8 cellular contexts compared by ENCODE assay signal in the genomic region with DNA sequence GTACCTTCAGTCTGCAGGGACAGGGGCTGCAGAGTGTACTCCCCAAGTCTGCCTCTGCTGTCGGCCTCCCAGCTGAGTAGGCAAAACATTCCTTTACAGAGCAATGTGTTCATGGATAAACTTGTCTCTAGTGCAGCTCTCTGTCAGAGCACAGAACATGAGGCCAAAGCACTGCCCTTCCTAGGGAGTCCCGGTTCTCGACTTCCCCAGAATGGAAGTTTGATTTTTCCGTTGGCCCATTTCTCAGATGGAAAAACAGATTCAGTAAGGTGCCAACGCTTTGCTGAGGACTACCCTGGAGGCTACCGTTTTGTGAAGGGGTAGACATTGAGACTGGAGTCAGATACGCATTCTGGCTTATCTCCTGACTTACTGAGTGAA. TPM values are rescaled to one million over a fixed set of nuclear protein-coding genes. Genes with fewer than 3 reads are reported as not detected.
DNase-seq lines count a peak whose midpoint lies in the region; ATAC-seq and TF ChIP-seq lines count a peak whose summit lies in the region.

No MANE protein-coding gene starts in this region.

- H3K4me1 Mint-ChIP-seq in activated naive CD8-positive, alpha-beta T cell treated with anti-CD3 and anti-CD28 coated beads, Interleukin-2, amount 50 U/mL, for 24 hours = peaks cover 53% of the 10 kb centered on the region

- DNase-seq in activated naive CD8-positive, alpha-beta T cell treated with anti-CD3 and anti-CD28 coated beads, Interleukin-2, amount 50 U/mL, for 24 hours = no peak
- DNase-seq in kidney epithelial cell (ENCODE audit: low read depth) = no peak
- no peak for DNase-seq in thoracic aorta (ENCODE audit: low spot score)
- DNase-seq in epidermal melanocyte (ENCODE audit: insufficient read length, low spot score) = no peak
- no peak for DNase-seq in substantia nigra (lab: John Stamatoyannopoulos, UW)

- no peak for TF ChIP-seq CTCF in kidney epithelial cell (IDR thresholded peaks at IDR 0.05; ENCODE audit: insufficient read depth, low read length, poor library complexity, severe bottlenecking)
- TF ChIP-seq CTCF in thoracic aorta (IDR thresholded peaks at IDR 0.05) = no peak

- H3K27ac Mint-ChIP-seq in activated naive CD8-positive, alpha-beta T cell treated with anti-CD3 and anti-CD28 coated beads, Interleukin-2, amount 50 U/mL, for 24 hours = peak overlapping the region; percentile 86

- H3K9me3 Mint-ChIP-seq in activated naive CD8-positive, alpha-beta T cell treated with anti-CD3 and anti-CD28 coated beads, Interleukin-2, amount 50 U/mL, for 24 hours = peaks cover 6% of the 10 kb centered on the region

- no peaks in the 10 kb centered on the region for H3K9me3 ChIP-seq in thoracic aorta

- no peaks in the 10 kb centered on the region for H3K27me3 Mint-ChIP-seq in activated naive CD8-positive, alpha-beta T cell treated with anti-CD3 and anti-CD28 coated beads, Interleukin-2, amount 50 U/mL, for 24 hours

- H3K4me3 ChIP-seq in ACC112 (ENCODE audit: low read depth, low read length) = peak overlapping the region; percentile 98
- peak overlapping the region; percentile 83 for H3K4me3 ChIP-seq in kidney epithelial cell (ENCODE audit: low read depth, low read length)
- H3K4me3 ChIP-seq in thoracic aorta = peak overlapping the region; percentile 89

- no peaks in the 10 kb centered on the region for H3K27me3 ChIP-seq in ACC112 (ENCODE audit: insufficient read depth, low read length)
- H3K27me3 ChIP-seq in kidney epithelial cell (ENCODE audit: control insufficient read depth, insufficient read depth, low read length) = no peaks in the 10 kb centered on the region
- H3K27me3 ChIP-seq in thoracic aorta (replicated peaks; ENCODE audit: insufficient read depth) = no peaks in the 10 kb centered on the region

- ATAC-seq in GM19328 (IDR thresholded peaks at IDR 0.05; ENCODE audit: unreplicated experiment) (peak; percentile 27), HG03342 (IDR thresholded peaks at IDR 0.05; ENCODE audit: unreplicated experiment) (peak; percentile 46), thoracic aorta (ENCODE audit: insufficient number of reproducible peaks, low FRiP score, low read depth) (peak; percentile 16)
- ATAC-seq in activated naive CD8-positive, alpha-beta T cell treated with anti-CD3 and anti-CD28 coated beads, Interleukin-2, amount 50 U/mL, for 24 hours = peak; percentile 11

- H3K4me3 Mint-ChIP-seq in activated naive CD8-positive, alpha-beta T cell treated with anti-CD3 and anti-CD28 coated beads, Interleukin-2, amount 50 U/mL, for 24 hours = peak overlapping the region; percentile 88

- peaks cover 10% of the 10 kb centered on the region for H3K36me3 Mint-ChIP-seq in activated naive CD8-positive, alpha-beta T cell treated with anti-CD3 and anti-CD28 coated beads, Interleukin-2, amount 50 U/mL, for 24 hours (ENCODE audit: low read depth)

- H3K27ac ChIP-seq in ACC112 (ENCODE audit: low read depth, low read length) = no peak overlapping the region
- peak overlapping the region in 1 of 2 donors; percentile 50 for H3K27ac ChIP-seq in thoracic aorta
- no peak overlapping the region for H3K27ac ChIP-seq in substantia nigra (ENCODE audit: low read depth, low read length, poor library complexity, severe bottlenecking)

- H2AFZ ChIP-seq in ACC112 (ENCODE audit: low read length, unreplicated experiment) = peak overlapping the region; percentile 65

- H3K36me3 ChIP-seq in ACC112 (ENCODE audit: insufficient read depth, low read length) (peaks cover 4% of the 10 kb centered on the region; the same call in 1 of the 2 replicates), kidney epithelial cell (ENCODE audit: control insufficient read depth, insufficient read depth, low read length) (no peaks in the 10 kb centered on the region), thoracic aorta (no peaks in the 10 kb centered on the region)

- H3K4me1 ChIP-seq in ACC112 (ENCODE audit: control insufficient read depth, insufficient read depth, low read length, unreplicated experiment) (peaks cover 40% of the 10 kb centered on the region), thoracic aorta (ENCODE audit: control insufficient read depth in 1 of 2, low read depth in 2 of 2) (peaks cover 12 to 37% of the 10 kb centered on the region in 2 donors)

- H3K79me2 ChIP-seq in ACC112 (ENCODE audit: control insufficient read depth, insufficient read depth, low read length, unreplicated experiment) = peaks cover 43% of the 10 kb centered on the region

RNA-seq across cellular contexts. Expression of a gene that starts 0.4 kb away (rescaled TPM):
- total RNA-seq in kidney epithelial cell (26.4 and 30.3 TPM in 2 replicates), thoracic aorta (10 to 100 TPM; 19.6 to 33.3 TPM)
